Comparison of ENCODE assay signal across 16 cellular contexts in genomic region chr5:43425965-43426364, GRCh38. TPM values are rescaled to one million over a fixed set of nuclear protein-coding genes. Genes with fewer than 3 reads are reported as not detected.
A peak's percentile ranks its signal among the peaks of the same experiment; 100 is the strongest.
DNase-seq lines count a peak whose midpoint lies in the region; ATAC-seq and TF ChIP-seq lines count a peak whose summit lies in the region.
"Had no signal": no experiment of that assay in that cellular context is flagged by ENCODE, and none has a peak within 500 bp of the region (broad histone marks: within the 10 kb centered on the region; RNA-seq: fewer than 3 reads in every experiment).

No MANE protein-coding gene starts in this region.

- H3K36me3 ChIP-seq in trophoblast cell (ENCODE audit: control insufficient read depth in 1 of 2, insufficient read depth in 2 of 2, low read length in 2 of 2) (no peaks in the 10 kb centered on the region), heart right ventricle (no peaks in the 10 kb centered on the region)

- DNase-seq in DMS 273 treated with DMSO at 0.1 percent for 48 hours (lab: John Stamatoyannopoulos, UW) (peak; percentile 91), NCI-H446 treated with DMSO at 0.1 percent for 48 hours (lab: John Stamatoyannopoulos, UW) (peak; percentile 97), epithelial cell of proximal tubule (ENCODE audit: low read depth) (peak; percentile 81), trophoblast cell (no peak), NCI-H2029 treated with DMSO at 0.1 percent for 48 hours (lab: John Stamatoyannopoulos, UW) (no peak), heart right ventricle (no peak)
- DNase-seq: activated CD4-positive, alpha-beta T cell treated with anti-CD3 and anti-CD28 coated beads, Interleukin-2, amount 50 U/mL, for 4 hours; effector memory CD8-positive, alpha-beta T cell; NCI-H526 treated with DMSO at 0.1 percent for 48 hours; nephron progenitor cell; stimulated activated CD4-positive, alpha-beta T cell treated with anti-CD3 and anti-CD28 coated beads, Interleukin-15, amount 100 ng/mL, for 24 hours; T-cell had no signal

- H3K9ac ChIP-seq in trophoblast cell (ENCODE audit: low read length): no peak overlapping the region

- no peak overlapping the region for H2BK5ac ChIP-seq in trophoblast cell (ENCODE audit: low read depth, low read length, poor library complexity)

- no peaks in the 10 kb centered on the region for H3K4me1 Mint-ChIP-seq in activated T-helper 17 cell treated with anti-CD3 and anti-CD28 coated beads, Interleukin-2, amount 50 U/mL, for 72 hours
- H3K4me1 Mint-ChIP-seq: activated naive CD4-positive, alpha-beta T cell treated with anti-CD3 and anti-CD28 coated beads, Interleukin-2, amount 50 U/mL, for 24 hours; stimulated activated memory B cell treated with anti-CD40 and anti-IgM and Interleukin-4, amounts not matched to agents 10 μg/mL and 1 μg/mL and 100 μg/mL, for 72 hours; T-cell had no signal

- ATAC-seq in GM18517 (IDR thresholded peaks at IDR 0.05; ENCODE audit: unreplicated experiment): no peak
- no peak for ATAC-seq in heart right ventricle
- no peak for ATAC-seq in activated T-helper 17 cell treated with anti-CD3 and anti-CD28 coated beads, Interleukin-2, amount 50 U/mL, for 72 hours (replicated peaks)
- ATAC-seq: effector memory CD8-positive, alpha-beta T cell; stimulated activated memory B cell treated with anti-CD40 and anti-IgM and Interleukin-4, amounts not matched to agents 10 μg/mL and 1 μg/mL and 100 μg/mL, for 72 hours; T-cell had no signal

- H3K9me3 Mint-ChIP-seq in activated T-helper 17 cell treated with anti-CD3 and anti-CD28 coated beads, Interleukin-2, amount 50 U/mL, for 72 hours: no peaks in the 10 kb centered on the region
- H3K9me3 Mint-ChIP-seq: activated naive CD4-positive, alpha-beta T cell treated with anti-CD3 and anti-CD28 coated beads, Interleukin-2, amount 50 U/mL, for 24 hours; effector memory CD8-positive, alpha-beta T cell; stimulated activated memory B cell treated with anti-CD40 and anti-IgM and Interleukin-4, amounts not matched to agents 10 μg/mL and 1 μg/mL and 100 μg/mL, for 72 hours; T-cell had no signal

- no peak overlapping the region for H4K8ac ChIP-seq in trophoblast cell (ENCODE audit: low read depth, low read length)

- TF ChIP-seq CTCF in epithelial cell of proximal tubule (conservative IDR thresholded peaks at IDR 0.05; ENCODE audit: low read depth, low read length) (no peak), heart right ventricle (IDR thresholded peaks at IDR 0.05) (no peak)

- H3K4ac ChIP-seq in trophoblast cell (ENCODE audit: low read depth, low read length): no peak overlapping the region

- H3K18ac ChIP-seq in trophoblast cell (ENCODE audit: low read length): no peak overlapping the region

- intact Hi-C loops in heart right ventricle (cut with DNase I): no loop called here

- peak overlapping the region; percentile 68 for H2BK12ac ChIP-seq in trophoblast cell (ENCODE audit: low read length)

- H2BK120ac ChIP-seq in trophoblast cell (ENCODE audit: insufficient read depth, low read length, poor library complexity): no peak overlapping the region

- no peak overlapping the region for H3K4me2 ChIP-seq in trophoblast cell (ENCODE audit: low read length)

- no peak overlapping the region for H3K14ac ChIP-seq in trophoblast cell (ENCODE audit: low read length)

- H2AK5ac ChIP-seq in trophoblast cell (ENCODE audit: low read length): no peak overlapping the region

- no peak overlapping the region for H4K91ac ChIP-seq in trophoblast cell (ENCODE audit: low read depth, low read length)

- H3K23ac ChIP-seq in trophoblast cell (ENCODE audit: low read length): no peak overlapping the region

- no peaks in the 10 kb centered on the region for H3K79me1 ChIP-seq in trophoblast cell (ENCODE audit: low read length)

- no peak overlapping the region for H3K4me3 ChIP-seq in epithelial cell of proximal tubule (ENCODE audit: low read depth, low read length)
- H3K4me3 ChIP-seq in trophoblast cell (ENCODE audit: low read depth, low read length): no peak overlapping the region
- no peak overlapping the region for H3K4me3 ChIP-seq in heart right ventricle

- H4K12ac ChIP-seq in trophoblast cell (ENCODE audit: low read depth, low read length): no peak overlapping the region

- H3K4me3 Mint-ChIP-seq in activated T-helper 17 cell treated with anti-CD3 and anti-CD28 coated beads, Interleukin-2, amount 50 U/mL, for 72 hours: no peak overlapping the region
- H3K4me3 Mint-ChIP-seq: activated naive CD4-positive, alpha-beta T cell treated with anti-CD3 and anti-CD28 coated beads, Interleukin-2, amount 50 U/mL, for 24 hours; effector memory CD8-positive, alpha-beta T cell; nephron progenitor cell; stimulated activated memory B cell treated with anti-CD40 and anti-IgM and Interleukin-4, amounts not matched to agents 10 μg/mL and 1 μg/mL and 100 μg/mL, for 72 hours; T-cell had no signal

- no peaks in the 10 kb centered on the region for H3K9me3 ChIP-seq in trophoblast cell (ENCODE audit: insufficient read depth, low read depth, low read length)
- no peaks in the 10 kb centered on the region for H3K9me3 ChIP-seq in heart right ventricle

- H3K27me3 ChIP-seq in trophoblast cell (ENCODE audit: insufficient read depth, low read length) (no peaks in the 10 kb centered on the region), heart right ventricle (no peaks in the 10 kb centered on the region)

- H3K27ac ChIP-seq in trophoblast cell (ENCODE audit: low read depth, low read length) (no peak overlapping the region), heart right ventricle (no peak overlapping the region)

- no CpG with 5 or more reads among the region's 2 CpGs for WGBS in trophoblast cell (ENCODE audit: extremely low coverage, insufficient coverage, insufficient read length)
- 67 to 68% methylated on average over 2 of the region's 2 CpGs for WGBS in heart right ventricle, 2 donors

- H3K79me2 ChIP-seq in trophoblast cell (ENCODE audit: control insufficient read depth, insufficient read depth, low read length, poor library complexity): no peaks in the 10 kb centered on the region

- H3K36me3 Mint-ChIP-seq in activated T-helper 17 cell treated with anti-CD3 and anti-CD28 coated beads, Interleukin-2, amount 50 U/mL, for 72 hours (ENCODE audit: low read depth): no peaks in the 10 kb centered on the region
- H3K36me3 Mint-ChIP-seq: activated naive CD4-positive, alpha-beta T cell treated with anti-CD3 and anti-CD28 coated beads, Interleukin-2, amount 50 U/mL, for 24 hours; stimulated activated memory B cell treated with anti-CD40 and anti-IgM and Interleukin-4, amounts not matched to agents 10 μg/mL and 1 μg/mL and 100 μg/mL, for 72 hours; T-cell had no signal

- H2AFZ ChIP-seq in trophoblast cell (ENCODE audit: insufficient read depth, low read length, poor library complexity): no peak overlapping the region

- H3K27me3 Mint-ChIP-seq in activated T-helper 17 cell treated with anti-CD3 and anti-CD28 coated beads, Interleukin-2, amount 50 U/mL, for 72 hours: no peaks in the 10 kb centered on the region
- H3K27me3 Mint-ChIP-seq: activated naive CD4-positive, alpha-beta T cell treated with anti-CD3 and anti-CD28 coated beads, Interleukin-2, amount 50 U/mL, for 24 hours had no signal

- no peak overlapping the region for H3K27ac Mint-ChIP-seq in activated T-helper 17 cell treated with anti-CD3 and anti-CD28 coated beads, Interleukin-2, amount 50 U/mL, for 72 hours
- H3K27ac Mint-ChIP-seq: activated naive CD4-positive, alpha-beta T cell treated with anti-CD3 and anti-CD28 coated beads, Interleukin-2, amount 50 U/mL, for 24 hours; effector memory CD8-positive, alpha-beta T cell; nephron progenitor cell; stimulated activated memory B cell treated with anti-CD40 and anti-IgM and Interleukin-4, amounts not matched to agents 10 μg/mL and 1 μg/mL and 100 μg/mL, for 72 hours; T-cell had no signal

- H3K4me1 ChIP-seq in trophoblast cell (ENCODE audit: control insufficient read depth in 1 of 2, insufficient read depth in 2 of 2, low read length in 2 of 2) (peaks cover 2% of the 10 kb centered on the region in 2 experiments), heart right ventricle (no peaks in the 10 kb centered on the region)

RNA-seq across cellular contexts. Expression of gene CCL28, which starts 13.8 kb away (rescaled TPM):
- total RNA-seq in epithelial cell of proximal tubule: 2.1 and 6.2 TPM in 2 replicates
- 0.19 and 0.42 TPM in 2 replicates for polyA plus RNA-seq in trophoblast cell (2013)
- under 1 TPM in 9 of 10 donors, not detected in 1; 0.20 to 0.53 (median 0.32) TPM for total RNA-seq in heart right ventricle
- polyA plus RNA-seq in heart right ventricle: under 1 TPM; 0.10 to 0.59 TPM
- 10 to 100 TPM; 11.4 to 22.8 TPM for total RNA-seq in activated T-helper 17 cell treated with anti-CD3 and anti-CD28 coated beads, Interleukin-2, amount 50 U/mL, for 72 hours

RNA-seq across cellular contexts. Expression of gene TMEM267, which starts 57.7 kb away (rescaled TPM):
- total RNA-seq in epithelial cell of proximal tubule (7.8 and 9.3 TPM in 2 replicates), heart right ventricle (10 to 100 TPM in 1 of 10 donors, 1 to 10 TPM in 9; 4.2 to 10.3 (median 5.6) TPM)
- polyA plus RNA-seq in trophoblast cell (2013): 3.7 and 4.1 TPM in 2 replicates
- 1 to 10 TPM; 5.2 to 9.6 TPM for polyA plus RNA-seq in heart right ventricle
- 10 to 100 TPM in 1 of 2 donors, 1 to 10 TPM in 1; 9.5 to 14.6 TPM for total RNA-seq in activated T-helper 17 cell treated with anti-CD3 and anti-CD28 coated beads, Interleukin-2, amount 50 U/mL, for 72 hours

Comparison
In these comparisons a context has a peak if more than half of its experiments do, and no peak if none do; other contexts are left out.
1. DNase-seq: peak in DMS 273 treated with DMSO at 0.1 percent for 48 hours (single experiment), NCI-H446 treated with DMSO at 0.1 percent for 48 hours (single experiment) and epithelial cell of proximal tubule (single experiment); none in trophoblast cell (0 of 2), NCI-H2029 treated with DMSO at 0.1 percent for 48 hours (single experiment) and heart right ventricle (0 of 2).